Comparison of ENCODE assay signal across 1 cellular context in genomic region chr4:99844048-99844447, GRCh38.
TF ChIP-seq lines count a peak whose summit lies in the region.

No MANE protein-coding gene starts in this region.

TF ChIP-seq in SK-N-SH, 30 proteins besides CTCF, POLR2A, EP300 and RAD21 (continued from another document):
- TF ChIP-seq REST (IDR thresholded peaks at IDR 0.05; ENCODE audit: low read depth, low read length): no peak
- no peak for TF ChIP-seq SMC3 (IDR thresholded peaks at IDR 0.05; ENCODE audit: low read depth, low read length)
- no peak for TF ChIP-seq ZBTB33 (IDR thresholded peaks at IDR 0.05; ENCODE audit: borderline replicate concordance, low read depth)
- no peak for TF ChIP-seq NFIC (IDR thresholded peaks at IDR 0.05; ENCODE audit: borderline replicate concordance)
- TF ChIP-seq RXRA (IDR thresholded peaks at IDR 0.05; ENCODE audit: borderline replicate concordance, low read depth): no peak
- TF ChIP-seq ELF1 (IDR thresholded peaks at IDR 0.05): no peak
- no peak for TF ChIP-seq USF2 (IDR thresholded peaks at IDR 0.05; ENCODE audit: borderline replicate concordance, low read depth, low read length)
